31 cellular contexts compared by ENCODE assay signal in the genomic region with DNA sequence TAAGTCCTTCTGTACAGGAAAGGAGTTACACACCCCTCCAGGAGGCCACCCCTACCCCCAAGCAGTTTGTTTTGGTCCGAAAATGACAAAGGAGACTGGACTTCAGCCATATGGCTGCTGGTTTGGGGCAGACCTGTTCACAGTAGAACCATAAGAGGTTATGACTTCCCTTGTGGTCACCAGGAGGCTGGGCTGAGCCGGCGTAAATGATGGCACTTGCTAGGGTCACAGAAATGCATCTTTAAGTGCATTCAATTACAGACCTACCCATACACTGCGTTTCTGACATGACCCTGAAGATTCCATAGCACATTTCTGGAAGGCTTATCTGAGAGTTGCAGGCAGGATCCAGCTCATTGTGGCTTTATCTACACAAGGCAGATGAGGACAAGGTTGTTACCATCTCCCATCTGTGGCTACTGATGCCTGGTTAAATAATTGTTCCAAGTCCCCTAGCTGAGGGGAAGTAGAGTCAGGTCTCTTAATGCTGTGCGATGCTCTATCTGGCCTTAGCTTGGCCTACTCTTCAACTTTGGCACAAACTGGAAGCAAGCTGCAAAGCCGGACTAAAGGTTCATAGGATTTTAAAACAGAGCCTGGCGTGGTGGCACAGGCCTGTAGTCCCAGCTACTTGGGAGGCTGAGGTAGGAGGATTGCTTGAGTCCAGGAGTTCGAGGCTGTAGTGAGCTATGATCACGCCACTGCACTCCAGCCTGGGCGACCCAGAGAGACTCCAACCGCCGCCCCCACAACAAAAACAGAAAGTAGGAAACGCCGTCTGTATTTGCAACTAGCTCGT. TPM values are rescaled to one million over a fixed set of nuclear protein-coding genes. Genes with fewer than 3 reads are reported as not detected.
DNase-seq lines count a peak whose midpoint lies in the region; ATAC-seq and TF ChIP-seq lines count a peak whose summit lies in the region.
"Had no signal": no experiment of that assay in that cellular context is flagged by ENCODE, and none has a peak within 500 bp of the region (broad histone marks: within the 10 kb centered on the region; RNA-seq: fewer than 3 reads in every experiment).

No MANE protein-coding gene starts in this region.

- no peaks in the 10 kb centered on the region for H3K9me2 ChIP-seq in GM23338 (ENCODE audit: insufficient read depth)

- H3K36me3 ChIP-seq in GM23338 (ENCODE audit: insufficient read depth) (no peaks in the 10 kb centered on the region), breast epithelium (no peaks in the 10 kb centered on the region)
- H3K36me3 ChIP-seq: cardiac muscle cell, Peyer's patch, transverse colon had no signal

- no peaks in the 10 kb centered on the region for H3K79me2 ChIP-seq in GM23338 (replicated peaks; ENCODE audit: insufficient read depth)

- DNase-seq in GM23338 (ENCODE audit: low spot score) (no peak), OCI-M2 (lab: John Stamatoyannopoulos, UW; ENCODE audit: unreplicated experiment) (peak; percentile 89), nephron progenitor cell (no peak), breast epithelium (ENCODE audit: low spot score in 2 of 2) (no peak), GM19240 (ENCODE audit: insufficient read length, low spot score) (no peak), NCI-H1436 treated with DMSO at 0.1 percent for 48 hours (lab: John Stamatoyannopoulos, UW) (no peak)
- DNase-seq: activated B cell treated with CpG ODN at 0.5 μM for 24 hours; activated CD4-positive, alpha-beta T cell treated with anti-CD3 and anti-CD28 coated beads, Interleukin-2, amount 50 U/mL, for 1 hour; activated gamma-delta T cell; activated naive CD8-positive, alpha-beta T cell treated with anti-CD3 and anti-CD28 coated beads for 36 hours; activated T-cell treated with anti-CD3 and anti-CD28 coated beads, Interleukin-2, amount 50 U/mL, for 1 hour; CD8-positive, alpha-beta memory T cell; effector memory CD4-positive, alpha-beta T cell; foreskin fibroblast; GM23248; NCI-H1417 treated with DMSO at 0.1 percent for 48 hours; NCI-H2081; NCI-H2227 treated with DMSO at 0.1 percent for 48 hours; Peyer's patch; psoas muscle; stimulated activated CD4-positive, alpha-beta T cell treated with anti-CD3 and anti-CD28 coated beads, Interleukin-4, amount 100 ng/mL, for 1 hour; transverse colon had no signal

- no peak overlapping the region for H2AFZ ChIP-seq in GM23338
- H2AFZ ChIP-seq: GM23248 had no signal

- H3K27ac Mint-ChIP-seq in GM23338 = no peak overlapping the region
- peak overlapping the region in 2 of 5 experiments; percentile 86 to 96 for H3K27ac Mint-ChIP-seq in brain
- H3K27ac Mint-ChIP-seq in nephron progenitor cell = no peak overlapping the region
- H3K27ac Mint-ChIP-seq: activated B cell treated with CpG ODN at 0.5 μM for 24 hours; activated naive CD8-positive, alpha-beta T cell treated with anti-CD3 and anti-CD28 coated beads for 36 hours; T-helper 2 cell treated with Interferon-gamma antibody and Interleukin-4, amounts not matched to agents 5 μg/mL and 100 μg/mL, for 36 hours had no signal

- H3K4me3 Mint-ChIP-seq in GM23338 (peak overlapping the region; percentile 55), brain (peak overlapping the region; percentile 56 to 88 (median 70)), nephron progenitor cell (peak overlapping the region; percentile 71)
- H3K4me3 Mint-ChIP-seq: activated B cell treated with CpG ODN at 0.5 μM for 24 hours; activated naive CD8-positive, alpha-beta T cell treated with anti-CD3 and anti-CD28 coated beads for 36 hours; T-helper 2 cell treated with Interferon-gamma antibody and Interleukin-4, amounts not matched to agents 5 μg/mL and 100 μg/mL, for 36 hours had no signal

- TF ChIP-seq CTCF in GM23338 (conservative IDR thresholded peaks at IDR 0.05; ENCODE audit: low read depth in 2 of 2) = no peak
- no peak for TF ChIP-seq CTCF in brain (conservative IDR thresholded peaks at IDR 0.05)
- TF ChIP-seq CTCF in nephron progenitor cell (IDR thresholded peaks at IDR 0.05) = no peak
- TF ChIP-seq CTCF in breast epithelium (IDR thresholded peaks at IDR 0.05) = no peak

- H3K9me3 ChIP-seq in breast epithelium = no peaks in the 10 kb centered on the region
- H3K9me3 ChIP-seq: Peyer's patch, psoas muscle, transverse colon had no signal

- peaks cover 17% of the 10 kb centered on the region; the same call in 1 of the 2 replicates for H4K20me1 ChIP-seq in GM23338 (replicated peaks; ENCODE audit: insufficient read depth)

- no peaks in the 10 kb centered on the region for H3F3A ChIP-seq in GM23338 (replicated peaks; ENCODE audit: low read depth)

- H3K4me3 ChIP-seq in GM23338 = peak overlapping the region; percentile 69; the same call in 1 of the 2 replicates
- H3K4me3 ChIP-seq in breast epithelium = no peak overlapping the region
- H3K4me3 ChIP-seq: GM23248, Peyer's patch had no signal

- peak overlapping the region; percentile 91; the same call in 1 of the 2 replicates for H3K4me2 ChIP-seq in GM23338

- H3K9me3 Mint-ChIP-seq in GM23338 = peaks cover 4% of the 10 kb centered on the region; the same call in 2 of the 3 replicates
- peaks cover 0 to 11% (median 0%) of the 10 kb centered on the region in 5 experiments for H3K9me3 Mint-ChIP-seq in brain
- H3K9me3 Mint-ChIP-seq in nephron progenitor cell = no peaks in the 10 kb centered on the region
- H3K9me3 Mint-ChIP-seq: activated B cell treated with CpG ODN at 0.5 μM for 24 hours; activated naive CD8-positive, alpha-beta T cell treated with anti-CD3 and anti-CD28 coated beads for 36 hours; T-helper 2 cell treated with Interferon-gamma antibody and Interleukin-4, amounts not matched to agents 5 μg/mL and 100 μg/mL, for 36 hours had no signal

- H3K27me3 ChIP-seq in GM23338 (ENCODE audit: insufficient read depth) (peaks cover 89% of the 10 kb centered on the region), breast epithelium (peaks cover 3 to 65% of the 10 kb centered on the region in 2 donors)

- ATAC-seq in GM23338 (no peak), HG03571 (IDR thresholded peaks at IDR 0.05; ENCODE audit: unreplicated experiment) (no peak)
- ATAC-seq: psoas muscle, sciatic nerve had no signal

- H3K27me3 Mint-ChIP-seq in GM23338 (ENCODE audit: insufficient read depth, low read depth, poor library complexity) (peaks cover 64% of the 10 kb centered on the region), brain (peaks cover 62% of the 10 kb centered on the region), nephron progenitor cell (ENCODE audit: low read depth, poor library complexity) (peaks cover 89% of the 10 kb centered on the region)

- intact Hi-C loops in breast epithelium (cut with DNase I; ENCODE audit: low total_unique reads) = no loop called here

- H3K36me3 Mint-ChIP-seq in GM23338 (ENCODE audit: low read depth) (no peaks in the 10 kb centered on the region), brain (no peaks in the 10 kb centered on the region), nephron progenitor cell (ENCODE audit: low read depth) (no peaks in the 10 kb centered on the region)
- H3K36me3 Mint-ChIP-seq: activated naive CD8-positive, alpha-beta T cell treated with anti-CD3 and anti-CD28 coated beads for 36 hours; CD8-positive, alpha-beta memory T cell had no signal

- H3K27ac ChIP-seq in GM23338 (ENCODE audit: low read depth) = no peak overlapping the region
- H3K27ac ChIP-seq in breast epithelium = no peak overlapping the region
- H3K27ac ChIP-seq: cardiac muscle cell, coronary artery, GM23248, Peyer's patch, psoas muscle, transverse colon had no signal

- TF ChIP-seq POLR2A in breast epithelium (IDR thresholded peaks at IDR 0.05) = no peak

- 0 out of 2 replicates have a peak, but pooled peaks cover 6% of the 10 kb centered on the region for H3K4me1 ChIP-seq in GM23338 (ENCODE audit: insufficient read depth)
- peaks cover 4 to 18% of the 10 kb centered on the region in 2 donors for H3K4me1 ChIP-seq in breast epithelium

- H3K4me1 Mint-ChIP-seq in GM23338 = no peaks in the 10 kb centered on the region
- peaks cover 43% of the 10 kb centered on the region for H3K4me1 Mint-ChIP-seq in brain
- H3K4me1 Mint-ChIP-seq in nephron progenitor cell = peaks cover 3% of the 10 kb centered on the region

TF ChIP-seq in GM23338, 12 proteins besides CTCF, POLR2A, EP300 and RAD21 (continues in another document):
- no peak for TF ChIP-seq POLR2AphosphoS5 (IDR thresholded peaks at IDR 0.05; ENCODE audit: low read depth)
- TF ChIP-seq EZH2phosphoT487 (IDR thresholded peaks at IDR 0.05; ENCODE audit: unreplicated experiment) = no peak
- no peak for TF ChIP-seq JUNB (IDR thresholded peaks at IDR 0.05; ENCODE audit: unreplicated experiment)
- no peak for TF ChIP-seq ZNF114 (CRISPR knock-in tag; IDR thresholded peaks at IDR 0.05)
- TF ChIP-seq STAT1 (IDR thresholded peaks at IDR 0.05; ENCODE audit: unreplicated experiment) = no peak
- no peak for TF ChIP-seq EZH2 (IDR thresholded peaks at IDR 0.05; ENCODE audit: low read depth, unreplicated experiment)

RNA-seq across cellular contexts. Expression of a gene that starts 1.7 kb away (rescaled TPM):
- 0.03 TPM in 1 of 2 replicates, not detected in the other for total RNA-seq in GM23338 (2014; rRNA removed; shearing (Covaris generic))
- polyA plus RNA-seq in GM23338 (2016; fragmentation: Nextera tagmentation; extraction: Ambion mirVana) = not detected in 2 replicates
- 1.9 TPM for polyA plus RNA-seq in brain (ENCODE audit: insufficient read depth, low read depth, low replicate concordance)
- not detected for total RNA-seq in breast epithelium
- total RNA-seq: activated B cell treated with CpG ODN at 0.5 μM for 24 hours; activated naive CD8-positive, alpha-beta T cell treated with anti-CD3 and anti-CD28 coated beads for 36 hours; CD8-positive, alpha-beta memory T cell; GM23248; kidney; myocyte had no signal
- polyA plus RNA-seq: cardiac muscle cell; CD8-positive, alpha-beta memory T cell; GM23248; liver; psoas muscle had no signal
